ENCODE assay signal across 8 cellular contexts in the genomic region with DNA sequence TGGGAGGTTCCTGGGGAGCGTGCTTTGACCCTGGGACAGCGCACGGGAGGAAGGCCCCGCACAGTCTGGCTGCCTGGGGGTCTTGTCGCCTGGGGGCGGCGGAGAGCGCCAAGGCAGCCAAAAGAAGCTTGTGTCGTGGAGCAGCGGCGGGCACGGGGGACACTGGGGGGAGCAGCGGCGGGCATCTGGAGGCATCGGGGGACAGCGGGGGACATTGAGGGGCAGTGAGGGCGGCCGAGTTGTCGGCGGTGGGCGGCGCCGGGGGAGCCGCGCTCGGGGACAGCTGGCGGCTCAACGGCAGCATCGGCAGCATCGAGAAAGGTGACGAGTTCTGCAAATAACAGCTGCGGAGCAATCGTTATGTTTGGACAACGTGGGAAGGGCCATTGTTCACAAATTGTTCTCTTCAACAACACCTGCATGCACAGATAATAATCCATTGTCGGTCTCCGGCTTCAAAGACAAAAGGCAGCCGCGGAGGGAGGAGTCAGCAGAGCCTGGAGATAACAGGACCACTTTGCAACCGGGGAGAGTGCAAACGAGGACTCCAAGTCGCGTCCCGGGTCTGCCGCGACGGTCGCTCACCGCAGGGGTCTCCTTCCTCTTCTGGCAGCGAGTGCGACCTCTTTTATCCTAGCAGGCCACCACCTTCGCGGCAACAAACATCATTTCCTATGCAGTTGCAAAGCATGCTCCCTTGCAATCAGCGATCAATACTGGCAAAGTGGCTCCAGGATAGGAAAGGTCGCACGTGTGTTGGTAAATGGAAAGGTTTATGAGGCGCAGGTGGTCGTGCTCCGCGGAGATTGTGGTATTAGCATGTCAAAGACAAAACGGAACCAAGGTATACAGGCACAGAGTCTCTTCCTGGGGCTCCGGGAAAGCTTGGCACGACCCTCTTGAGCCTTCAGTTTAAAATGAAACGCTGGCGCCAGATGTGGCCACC.
DNase-seq lines count a peak whose midpoint lies in the region; ATAC-seq and TF ChIP-seq lines count a peak whose summit lies in the region.

No MANE protein-coding gene starts in this region.

- H3K27me3 ChIP-seq in CD8-positive, alpha-beta T cell (ENCODE audit: insufficient read depth, low read length) = no peaks in the 10 kb centered on the region
- peaks cover 35% of the 10 kb centered on the region for H3K27me3 ChIP-seq in osteoblast (ENCODE audit: insufficient read depth, low read length)

- H3K4me3 ChIP-seq in CD8-positive, alpha-beta T cell (ENCODE audit: low read depth, low read length) = peak overlapping the region; percentile 76
- H3K4me3 ChIP-seq in fibroblast of pulmonary artery (replicated peaks; ENCODE audit: low read depth, low read length) = peak overlapping the region; percentile 46
- H3K4me3 ChIP-seq in osteoblast (ENCODE audit: insufficient read depth, low read length) = peak overlapping the region; percentile 68

- no peak for TF ChIP-seq CTCF in CD8-positive, alpha-beta T cell (IDR thresholded peaks at IDR 0.05)
- no peak for TF ChIP-seq CTCF in fibroblast of pulmonary artery (IDR thresholded peaks at IDR 0.05; ENCODE audit: low read length, missing control alignments)
- no peak for TF ChIP-seq CTCF in osteoblast (IDR thresholded peaks at IDR 0.05; ENCODE audit: extremely low read depth, low read depth, low read length)

- POLR2A ChIA-PET in CD8-positive, alpha-beta T cell (lab: Charles Lee) = interaction anchor here (1.0 to 1.1 kb wide), 4 partner anchors 14 to 225 kb away, joined by 3 read pairs; no protein-coding TSS in a partner anchor

- H3K27ac Mint-ChIP-seq in CD8-positive, alpha-beta T cell = no peak overlapping the region

- no peaks in the 10 kb centered on the region for H4K20me1 ChIP-seq in osteoblast (ENCODE audit: insufficient read depth, low read length)

- H3K4me1 ChIP-seq in CD8-positive, alpha-beta T cell (ENCODE audit: insufficient read depth, low read length) = no peaks in the 10 kb centered on the region
- H3K4me1 ChIP-seq in osteoblast (ENCODE audit: insufficient read depth, low read length) = peaks cover 17% of the 10 kb centered on the region

- no peaks in the 10 kb centered on the region for H3K79me2 ChIP-seq in osteoblast (ENCODE audit: insufficient read depth, low read length)

- H3K4me3 Mint-ChIP-seq in CD8-positive, alpha-beta T cell = peak overlapping the region; percentile 83

- DNase-seq in CD8-positive, alpha-beta T cell = peak in 5 of 7 experiments; percentile 30 to 68 (median 37)
- DNase-seq in NCI-H128 (lab: John Stamatoyannopoulos, UW; ENCODE audit: unreplicated experiment) = peak; percentile 33
- DNase-seq in activated CD8-positive, alpha-beta memory T cell treated with anti-CD3 and anti-CD28 coated beads, Interleukin-2, amount 50 U/mL, for 48 hours = peak; percentile 62
- DNase-seq in fibroblast of pulmonary artery (ENCODE audit: low read depth) = no peak
- peak; percentile 79 for DNase-seq in osteoblast (ENCODE audit: insufficient read length, low spot score, missing footprints)
- no peak for DNase-seq in superior temporal gyrus (ENCODE audit: extremely low spot score)
- no peak for DNase-seq in hippocampal formation (lab: John Stamatoyannopoulos, UW)

- H3K4me2 ChIP-seq in osteoblast (ENCODE audit: insufficient read depth, low read length) = peak overlapping the region; percentile 90

- no peaks in the 10 kb centered on the region for H3K9me3 Mint-ChIP-seq in CD8-positive, alpha-beta T cell

- no peaks in the 10 kb centered on the region for H3K9me3 ChIP-seq in CD8-positive, alpha-beta T cell (ENCODE audit: low read length)
- H3K9me3 ChIP-seq in osteoblast (ENCODE audit: low read depth, low read length) = no peaks in the 10 kb centered on the region

- peak; percentile 62 for ATAC-seq in CD8-positive, alpha-beta T cell
- no peak for ATAC-seq in esophagus mucosa

- no peaks in the 10 kb centered on the region for H3K36me3 ChIP-seq in CD8-positive, alpha-beta T cell (ENCODE audit: insufficient read depth, low read length)
- no peaks in the 10 kb centered on the region for H3K36me3 ChIP-seq in osteoblast (ENCODE audit: insufficient read depth, low read length)

- H3K36me3 Mint-ChIP-seq in CD8-positive, alpha-beta T cell = no peaks in the 10 kb centered on the region

- H3K27me3 Mint-ChIP-seq in CD8-positive, alpha-beta T cell (ENCODE audit: low read depth) = peaks cover 18% of the 10 kb centered on the region

- peaks cover 17% of the 10 kb centered on the region for H3K4me1 Mint-ChIP-seq in CD8-positive, alpha-beta T cell (ENCODE audit: low read depth)

- H3K27ac ChIP-seq in CD8-positive, alpha-beta T cell (ENCODE audit: low read depth, low read length) = no peak overlapping the region
- no peak overlapping the region for H3K27ac ChIP-seq in osteoblast (ENCODE audit: low read depth, low read length)

- peak overlapping the region; percentile 75 for H2AFZ ChIP-seq in osteoblast (ENCODE audit: low read length)

- intact Hi-C loops in CD8-positive, alpha-beta T cell (cut with DNase I, micrococcal nuclease) = loop anchor here in 1 of 2 experiments (2.0 to 5.0 kb wide), 2 partner anchors 47 to 228 kb away; no protein-coding TSS in a partner anchor

- CTCF ChIA-PET in CD8-positive, alpha-beta T cell (lab: Charles Lee) = interaction anchor here (0.7 to 2.4 kb wide), 3 partner anchors 8 to 227 kb away, joined by 3 to 11 read pairs (median 3); a partner anchor contains a TSS

Comparison
In these comparisons a context has a peak if more than half of its experiments do, and no peak if none do; other contexts are left out.
1. DNase-seq: peak in CD8-positive, alpha-beta T cell (5 of 7), NCI-H128 (single experiment), activated CD8-positive, alpha-beta memory T cell treated with anti-CD3 and anti-CD28 coated beads, Interleukin-2, amount 50 U/mL, for 48 hours (single experiment) and osteoblast (single experiment); none in fibroblast of pulmonary artery (single experiment), superior temporal gyrus (single experiment) and hippocampal formation (0 of 2).
2. Peak in every context shown above with its lines, with median percentiles within 50 percentile points of each other: H3K4me3 ChIP-seq.